Comparison of ENCODE assay signal across 8 cellular contexts in the genomic region with DNA sequence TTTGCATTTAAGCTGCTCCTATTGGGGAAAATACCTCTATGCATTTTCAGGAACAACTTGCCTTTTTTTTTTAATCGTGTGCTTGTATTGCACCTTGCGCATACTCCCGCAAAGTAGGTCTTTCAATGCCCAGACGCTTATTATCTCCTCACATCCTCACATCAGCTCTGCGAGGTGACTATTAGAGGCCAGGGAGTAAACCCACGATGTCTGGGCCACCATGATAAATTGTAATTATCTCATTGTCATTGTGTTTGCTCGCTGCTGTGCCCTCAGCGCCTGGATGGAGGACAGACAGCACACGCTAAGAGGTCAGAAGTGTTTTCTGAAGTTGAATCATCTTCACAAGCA. TPM values are rescaled to one million over a fixed set of nuclear protein-coding genes. Genes with fewer than 3 reads are reported as not detected.
A peak's percentile ranks its signal among the peaks of the same experiment; 100 is the strongest.
DNase-seq lines count a peak whose midpoint lies in the region; ATAC-seq and TF ChIP-seq lines count a peak whose summit lies in the region.

No MANE protein-coding gene starts in this region.

- H3K27me3 ChIP-seq in left ventricle myocardium inferior (ENCODE audit: low read depth) (no peaks in the 10 kb centered on the region), liver (ENCODE audit: control insufficient read depth in 4 of 4, insufficient read depth in 4 of 4, low read length in 3 of 4) (no peaks in the 10 kb centered on the region), uterus (no peaks in the 10 kb centered on the region)

- no peak overlapping the region for H3K27ac Mint-ChIP-seq in activated naive CD8-positive, alpha-beta T cell

- H3K4me1 Mint-ChIP-seq in activated naive CD8-positive, alpha-beta T cell (ENCODE audit: low read depth): peaks cover 29% of the 10 kb centered on the region

- ATAC-seq in left cardiac atrium: no peak
- ATAC-seq in HG03135 (IDR thresholded peaks at IDR 0.05; ENCODE audit: unreplicated experiment): no peak

- intact Hi-C loops in left ventricle myocardium inferior (cut with micrococcal nuclease) (loop anchor here (10.0 kb wide), 1 partner anchor 82 kb away; no protein-coding TSS in a partner anchor), left cardiac atrium (cut with DNase I) (loop anchor here in 1 of 2 donors (5.0 kb wide), 1 partner anchor 115 kb away; no protein-coding TSS in a partner anchor), uterus (cut with DNase I; ENCODE audit: low total_unique reads) (no loop called here)

- H3K27ac ChIP-seq in left ventricle myocardium inferior (replicated peaks): peak overlapping the region; percentile 86
- peak overlapping the region; percentile 64 to 81 for H3K27ac ChIP-seq in liver (ENCODE audit: low read depth in 1 of 2, low read length in 2 of 2)
- peak overlapping the region; percentile 76 to 97 for H3K27ac ChIP-seq in uterus

- peaks cover 45% of the 10 kb centered on the region for H3K4me1 ChIP-seq in left ventricle myocardium inferior
- H3K4me1 ChIP-seq in liver (ENCODE audit: control insufficient read depth in 4 of 4, insufficient read depth in 4 of 4, low read length in 3 of 4): peaks cover 0 to 24% (median 15%) of the 10 kb centered on the region in 4 donors
- peaks cover 0 to 7% of the 10 kb centered on the region in 2 donors for H3K4me1 ChIP-seq in uterus

- TF ChIP-seq POLR2A in uterus (IDR thresholded peaks at IDR 0.05): no peak

- H3K9me3 Mint-ChIP-seq in activated naive CD8-positive, alpha-beta T cell (ENCODE audit: low read depth): no peaks in the 10 kb centered on the region

- H3K4me3 ChIP-seq in left ventricle myocardium inferior: peak overlapping the region; percentile 92
- H3K4me3 ChIP-seq in liver (ENCODE audit: low read depth in 1 of 3, low read length in 3 of 3): peak overlapping the region in 2 of 3 donors; percentile 51 to 68
- H3K4me3 ChIP-seq in uterus: peak overlapping the region; percentile 55 to 70

- H3K4me3 Mint-ChIP-seq in activated naive CD8-positive, alpha-beta T cell: peak overlapping the region; percentile 91

- H3K27me3 Mint-ChIP-seq in activated naive CD8-positive, alpha-beta T cell: no peaks in the 10 kb centered on the region

- H3K36me3 ChIP-seq in left ventricle myocardium inferior (no peaks in the 10 kb centered on the region), liver (ENCODE audit: control insufficient read depth in 4 of 4, insufficient read depth in 3 of 4, low read depth in 1 of 4, low read length in 3 of 4) (no peaks in the 10 kb centered on the region), uterus (no peaks in the 10 kb centered on the region)

- TF ChIP-seq CTCF in left ventricle myocardium inferior (IDR thresholded peaks at IDR 0.05; ENCODE audit: borderline replicate concordance): no peak
- TF ChIP-seq CTCF in liver (IDR thresholded peaks at IDR 0.05; ENCODE audit: low read depth, low read length, missing input control): no peak
- TF ChIP-seq CTCF in uterus (IDR thresholded peaks at IDR 0.05): no peak

- H3K9ac ChIP-seq in liver (ENCODE audit: low read depth in 1 of 2, low read length in 2 of 2): peak overlapping the region in 1 of 2 donors; percentile 39

- TF ChIP-seq RAD21 in liver (IDR thresholded peaks at IDR 0.05): no peak

- H3K9me3 ChIP-seq in left ventricle myocardium inferior (replicated peaks) (no peaks in the 10 kb centered on the region), liver (ENCODE audit: control insufficient read depth in 4 of 4, low read length in 3 of 4) (no peaks in the 10 kb centered on the region), uterus (no peaks in the 10 kb centered on the region)

- 52% methylated on average over 9 of the region's 9 CpGs for WGBS in liver

- DNase-seq in left ventricle myocardium inferior: no peak
- no peak for DNase-seq in left cardiac atrium
- no peak for DNase-seq in uterus
- DNase-seq in stimulated activated CD4-positive, alpha-beta T cell treated with anti-CD3 and anti-CD28 coated beads, Interleukin-2, amount 100 ng/mL, for 24 hours: no peak
- DNase-seq in anterior cingulate cortex (lab: John Stamatoyannopoulos, UW): no peak

- no peaks in the 10 kb centered on the region for H3K36me3 Mint-ChIP-seq in activated naive CD8-positive, alpha-beta T cell

TF ChIP-seq in liver, 16 proteins besides CTCF, POLR2A, EP300 and RAD21:
- TF ChIP-seq, protein P1, sequence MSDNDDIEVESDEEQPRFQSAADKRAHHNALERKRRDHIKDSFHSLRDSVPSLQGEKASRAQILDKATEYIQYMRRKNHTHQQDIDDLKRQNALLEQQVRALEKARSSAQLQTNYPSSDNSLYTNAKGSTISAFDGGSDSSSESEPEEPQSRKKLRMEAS (IDR thresholded peaks at IDR 0.05): no peak

RNA-seq across cellular contexts. Expression of gene RELL1, which starts 1.0 kb away (rescaled TPM):
- 22.2 TPM for total RNA-seq in left ventricle myocardium inferior
- total RNA-seq in left cardiac atrium: 10 to 100 TPM; 26.0 to 29.4 TPM
- total RNA-seq in liver: 10 to 100 TPM; 12.9 to 16.8 TPM
- polyA plus RNA-seq in liver: 1 to 10 TPM; 1.5 to 1.8 TPM
- 10 to 100 TPM; 21.2 to 64.0 (median 44.3) TPM for total RNA-seq in uterus
